Comparison of ENCODE assay signal across 10 cellular contexts in genomic region chr5:40441733-40442132, GRCh38.
A peak's percentile ranks its signal among the peaks of the same experiment; 100 is the strongest.
DNase-seq lines count a peak whose midpoint lies in the region; ATAC-seq and TF ChIP-seq lines count a peak whose summit lies in the region.
"Had no signal": no experiment of that assay in that cellular context is flagged by ENCODE, and none has a peak within 500 bp of the region (broad histone marks: within the 10 kb centered on the region; RNA-seq: fewer than 3 reads in every experiment).

No MANE protein-coding gene starts in this region.

- CTCF ChIA-PET in RWPE1 (lab: Yijun Ruan, JAX): interaction anchor here (0.6 kb wide), 1 partner anchor 191 kb away, joined by 3 read pairs; no protein-coding TSS in a partner anchor

- TF ChIP-seq CTCF in heart right ventricle (IDR thresholded peaks at IDR 0.05) (no peak), upper lobe of right lung (IDR thresholded peaks at IDR 0.05) (no peak), RWPE1 (conservative IDR thresholded peaks at IDR 0.05; ENCODE audit: low read depth) (no peak)

- ATAC-seq in heart right ventricle: peak in 7 of 8 donors; percentile 18 to 86 (median 69)
- ATAC-seq in left cardiac atrium: no peak
- ATAC-seq in upper lobe of right lung: peak; percentile 15
- no peak for ATAC-seq in HG03460 (IDR thresholded peaks at IDR 0.05; ENCODE audit: unreplicated experiment)
- no peak for ATAC-seq in GM21717 (IDR thresholded peaks at IDR 0.05; ENCODE audit: unreplicated experiment)
- ATAC-seq: PC-3 had no signal

- peak in 1 of 2 donors; percentile 9 for DNase-seq in heart right ventricle
- DNase-seq in left cardiac atrium: no peak
- peak; percentile 34 for DNase-seq in activated CD8-positive, alpha-beta memory T cell treated with anti-CD3 and anti-CD28 coated beads, Interleukin-2, amount 50 U/mL, for 4 hours
- peak; percentile 77 to 82 (median 79) for DNase-seq in immature natural killer cell
- DNase-seq in upper lobe of right lung: no peak
- DNase-seq in RWPE1 (ENCODE audit: low spot score): no peak

- H3K27ac Mint-ChIP-seq in immature natural killer cell: peak overlapping the region; percentile 91 to 99 (median 98)

- H3K27me3 ChIP-seq in heart right ventricle (no peaks in the 10 kb centered on the region), upper lobe of right lung (no peaks in the 10 kb centered on the region)
- H3K27me3 ChIP-seq: suprapubic skin had no signal

- H3K27ac ChIP-seq in heart right ventricle: peak overlapping the region in 3 of 10 donors; percentile 23 to 46 (median 25)
- no peak overlapping the region for H3K27ac ChIP-seq in upper lobe of right lung
- H3K27ac ChIP-seq in RWPE1: no peak overlapping the region
- H3K27ac ChIP-seq: suprapubic skin had no signal

- H3K27me3 Mint-ChIP-seq in immature natural killer cell (ENCODE audit: low read depth in 3 of 3): peaks cover 0 to 21% (median 9%) of the 10 kb centered on the region in 3 donors

- H3K4me3 Mint-ChIP-seq in immature natural killer cell: peak overlapping the region; percentile 80 to 89 (median 81)

- peaks cover 56 to 76% of the 10 kb centered on the region in 2 donors for H3K4me1 Mint-ChIP-seq in immature natural killer cell

- peaks cover 2 to 17% (median 9%) of the 10 kb centered on the region in 6 donors for H3K9me3 Mint-ChIP-seq in immature natural killer cell

- H3K9me3 ChIP-seq in heart right ventricle (peaks cover 0 to 23% (median 8%) of the 10 kb centered on the region in 11 donors), upper lobe of right lung (no peaks in the 10 kb centered on the region)
- H3K9me3 ChIP-seq: suprapubic skin had no signal

- peaks cover 6 to 18% (median 14%) of the 10 kb centered on the region in 3 donors for H3K36me3 Mint-ChIP-seq in immature natural killer cell

- POLR2A ChIA-PET in RWPE1 (lab: Yijun Ruan, JAX; ENCODE audit: low non-redundant PET): no interaction called here

- peaks cover 0 to 18% (median 0%) of the 10 kb centered on the region in 9 donors for H3K4me1 ChIP-seq in heart right ventricle
- H3K4me1 ChIP-seq in upper lobe of right lung: no peaks in the 10 kb centered on the region
- H3K4me1 ChIP-seq: suprapubic skin had no signal

- intact Hi-C loops in heart right ventricle (cut with DNase I) (no loop called here), left cardiac atrium (cut with DNase I) (no loop called here), upper lobe of right lung (cut with DNase I) (no loop called here)

- H3K36me3 ChIP-seq in heart right ventricle (no peaks in the 10 kb centered on the region), upper lobe of right lung (no peaks in the 10 kb centered on the region)
- H3K36me3 ChIP-seq: suprapubic skin had no signal

- 57 to 62% methylated on average over 4 of the region's 4 CpGs for WGBS in heart right ventricle, 2 donors

- H3K4me3 ChIP-seq in heart right ventricle (no peak overlapping the region), upper lobe of right lung (no peak overlapping the region)
- H3K4me3 ChIP-seq: suprapubic skin had no signal

Comparison
In these comparisons a context has a peak if more than half of its experiments do, and no peak if none do; other contexts are left out.
1. ATAC-seq: peak in heart right ventricle (7 of 8) and upper lobe of right lung (single experiment); none in left cardiac atrium (0 of 2), HG03460 (single experiment) and GM21717 (single experiment).
2. DNase-seq: peak in activated CD8-positive, alpha-beta memory T cell treated with anti-CD3 and anti-CD28 coated beads, Interleukin-2, amount 50 U/mL, for 4 hours (single experiment) and immature natural killer cell (3 of 3); none in left cardiac atrium (single experiment), upper lobe of right lung (single experiment) and RWPE1 (single experiment).